ENCODE assay signal across 10 cellular contexts in the genomic region with DNA sequence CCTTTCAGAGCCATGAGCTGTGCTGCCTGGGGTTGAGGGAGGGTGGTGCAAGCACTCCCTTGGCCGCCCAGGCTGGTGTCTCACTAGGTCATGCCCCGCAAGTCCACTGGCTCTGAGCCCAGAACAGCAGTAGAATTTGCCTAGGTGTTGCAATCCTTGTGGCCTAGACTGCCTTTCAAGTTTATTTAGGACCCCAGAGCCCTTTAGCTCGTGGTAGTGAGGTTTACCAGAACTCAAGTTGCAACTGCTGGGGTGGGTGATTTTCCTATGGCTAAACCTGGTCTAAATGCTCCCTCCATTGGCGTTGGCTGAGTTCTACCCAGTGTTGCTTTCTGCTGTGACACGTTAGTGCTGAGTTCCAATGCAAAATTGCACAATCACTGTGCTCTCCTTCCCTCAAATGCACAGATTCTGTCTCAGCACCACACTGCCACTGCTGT.
A peak's percentile ranks its signal among the peaks of the same experiment; 100 is the strongest.
DNase-seq lines count a peak whose midpoint lies in the region; ATAC-seq, FAIRE-seq and TF ChIP-seq lines count a peak whose summit lies in the region.
"Had no signal": no experiment of that assay in that cellular context is flagged by ENCODE, and none has a peak within 500 bp of the region (broad histone marks: within the 10 kb centered on the region; RNA-seq: fewer than 3 reads in every experiment).

No MANE protein-coding gene starts in this region.

- no peak overlapping the region for H2BK20ac ChIP-seq in IMR-90 (ENCODE audit: low read depth, low read length)

- H3K4me1 Mint-ChIP-seq in astrocyte (ENCODE audit: low read depth, unreplicated experiment) = peaks cover 4% of the 10 kb centered on the region
- no peaks in the 10 kb centered on the region for H3K4me1 Mint-ChIP-seq in activated T-cell treated with anti-CD3 and anti-CD28 coated beads, Interleukin-2, amount 50 U/mL, for 24 hours (ENCODE audit: low read depth)
- H3K4me1 Mint-ChIP-seq: brain had no signal

- no peak overlapping the region for H3K56ac ChIP-seq in IMR-90 (ENCODE audit: extremely low read depth, insufficient read depth, low read length)

- H3K9me1 ChIP-seq in IMR-90 (ENCODE audit: insufficient read depth, low read length) = peaks cover 3% of the 10 kb centered on the region; the same call in 1 of the 2 replicates

- DNase-seq in IMR-90 (peak; percentile 80), astrocyte (ENCODE audit: low read depth) (peak; percentile 63), kidney glomerular epithelial cell (lab: John Stamatoyannopoulos, UW) (peak; percentile 54), tibial artery (peak; percentile 53 to 71)
- no peak for DNase-seq in activated T-cell treated with anti-CD3 and anti-CD28 coated beads, Interleukin-2, amount 50 U/mL, for 24 hours
- DNase-seq: occipital lobe, SHP77 had no signal

- no peak for TF ChIP-seq POLR2A in IMR-90 (IDR thresholded peaks at IDR 0.05; ENCODE audit: low read depth, low read length)

- H3K4me3 Mint-ChIP-seq in astrocyte (ENCODE audit: unreplicated experiment) = no peak overlapping the region
- no peak overlapping the region for H3K4me3 Mint-ChIP-seq in activated T-cell treated with anti-CD3 and anti-CD28 coated beads, Interleukin-2, amount 50 U/mL, for 24 hours
- H3K4me3 Mint-ChIP-seq: brain had no signal

- no peak overlapping the region for H2BK5ac ChIP-seq in IMR-90 (ENCODE audit: low read depth, low read length, poor library complexity, severe bottlenecking)

- H4K91ac ChIP-seq in IMR-90 (ENCODE audit: insufficient read depth, low read depth, low read length) = no peak overlapping the region

- H2BK15ac ChIP-seq in IMR-90 (ENCODE audit: low read depth, low read length) = no peak overlapping the region

- BruUV-seq in IMR-90 (replicated peaks; lab: Mats Ljungman, UMichigan) = no TSS peak

- H4K8ac ChIP-seq in IMR-90 (ENCODE audit: low read depth in 2 of 2, low read length in 2 of 2) = no peak overlapping the region

- H3K4ac ChIP-seq in IMR-90 (ENCODE audit: low read depth, low read length) = no peak overlapping the region

- H4K20me1 ChIP-seq in IMR-90 (ENCODE audit: insufficient read depth, low read length) (no peaks in the 10 kb centered on the region), astrocyte (ENCODE audit: insufficient read depth, low read length) (no peaks in the 10 kb centered on the region)

- CTCF ChIA-PET in IMR-90 (lab: Yijun Ruan, JAX) = no interaction called here

- TF ChIP-seq CTCF in IMR-90 (conservative IDR thresholded peaks at IDR 0.05; ENCODE audit: low read depth, low read length) (no peak), astrocyte (IDR thresholded peaks at IDR 0.05; ENCODE audit: insufficient read depth, low read depth, low read length) (no peak), tibial artery (IDR thresholded peaks at IDR 0.05) (no peak)

- H3K79me2 ChIP-seq in astrocyte (ENCODE audit: insufficient read depth, low read length) = no peaks in the 10 kb centered on the region

- H4K5ac ChIP-seq in IMR-90 (ENCODE audit: low read depth, low read length) = no peak overlapping the region

- 40% methylated on average over 1 of the region's 5 CpGs; no CpG with 5 or more reads in 1 of the 2 experiments for WGBS in IMR-90 (ENCODE audit: extremely low coverage in 2 of 2, insufficient read length in 1 of 2), 2 experiments

- H3K27ac Mint-ChIP-seq in astrocyte (ENCODE audit: unreplicated experiment) = no peak overlapping the region
- no peak overlapping the region for H3K27ac Mint-ChIP-seq in activated T-cell treated with anti-CD3 and anti-CD28 coated beads, Interleukin-2, amount 50 U/mL, for 24 hours
- H3K27ac Mint-ChIP-seq: brain had no signal

- TF ChIP-seq RAD21 in IMR-90 (IDR thresholded peaks at IDR 0.05; ENCODE audit: low read length) = 0 out of 2 replicates have a peak, but pooled peaks have one; percentile 11

- no peak overlapping the region for H3K9ac ChIP-seq in IMR-90 (ENCODE audit: low read depth, low read length)
- no peak overlapping the region for H3K9ac ChIP-seq in astrocyte (ENCODE audit: low read length)

- H3K18ac ChIP-seq in IMR-90 (ENCODE audit: low read depth, low read length) = no peak overlapping the region

- no peak overlapping the region for H3K4me3 ChIP-seq in IMR-90 (ENCODE audit: insufficient read depth, low read depth, low read length)
- no peak overlapping the region for H3K4me3 ChIP-seq in astrocyte (ENCODE audit: insufficient read depth, low read depth, low read length)
- no peak overlapping the region for H3K4me3 ChIP-seq in tibial artery

- ATAC-seq in IMR-90 (ENCODE audit: low read depth) (peak; percentile 97), GM21447 (IDR thresholded peaks at IDR 0.05; ENCODE audit: unreplicated experiment) (no peak), HG03139 (IDR thresholded peaks at IDR 0.05; ENCODE audit: unreplicated experiment) (no peak)

- POLR2A ChIA-PET in IMR-90 (lab: Charles Lee; ENCODE audit: unreplicated experiment) = no interaction called here

- H3K27ac ChIP-seq in IMR-90 (ENCODE audit: insufficient read depth, low read length) = no peak overlapping the region
- H3K27ac ChIP-seq in astrocyte (ENCODE audit: low read depth, low read length) = no peak overlapping the region
- no peak overlapping the region for H3K27ac ChIP-seq in tibial artery

- no peak overlapping the region for H2AK9ac ChIP-seq in IMR-90 (replicated peaks; ENCODE audit: low read depth, low read length, poor library complexity)

- intact Hi-C loops in IMR-90 (cut with micrococcal nuclease) = no loop called here
- intact Hi-C loops in tibial artery (cut with DNase I; ENCODE audit: low total_unique reads) = no loop called here

- no peak overlapping the region for H3K4me2 ChIP-seq in IMR-90 (ENCODE audit: low read depth, low read length)
- H3K4me2 ChIP-seq in astrocyte (ENCODE audit: low read length) = no peak overlapping the region

- H3K9me3 Mint-ChIP-seq in astrocyte (ENCODE audit: unreplicated experiment) = no peaks in the 10 kb centered on the region
- H3K9me3 Mint-ChIP-seq in activated T-cell treated with anti-CD3 and anti-CD28 coated beads, Interleukin-2, amount 50 U/mL, for 24 hours = no peaks in the 10 kb centered on the region

- no peaks in the 10 kb centered on the region for H3K9me3 ChIP-seq in IMR-90 (ENCODE audit: control insufficient read depth, insufficient read depth, low read length)
- no peaks in the 10 kb centered on the region for H3K9me3 ChIP-seq in astrocyte (ENCODE audit: insufficient read depth, low read depth, low read length)
- H3K9me3 ChIP-seq in tibial artery = no peaks in the 10 kb centered on the region

- no peak overlapping the region for H2AK5ac ChIP-seq in IMR-90 (ENCODE audit: low read depth, low read length)

- H3K27me3 ChIP-seq in IMR-90 (ENCODE audit: control insufficient read depth, insufficient read depth, low read length) (no peaks in the 10 kb centered on the region), astrocyte (ENCODE audit: insufficient read depth, low read length) (no peaks in the 10 kb centered on the region), tibial artery (no peaks in the 10 kb centered on the region)

- H3K27me3 Mint-ChIP-seq in astrocyte (ENCODE audit: low read depth, unreplicated experiment) = no peaks in the 10 kb centered on the region
- H3K27me3 Mint-ChIP-seq in activated T-cell treated with anti-CD3 and anti-CD28 coated beads, Interleukin-2, amount 50 U/mL, for 24 hours = no peaks in the 10 kb centered on the region

- in situ Hi-C loops in IMR-90 (cut with MboI; ENCODE audit: low sequenced_read_pairs) = no loop called here

- H3K14ac ChIP-seq in IMR-90 (replicated peaks; ENCODE audit: low read depth, low read length) = no peak overlapping the region

- H3K4me1 ChIP-seq in IMR-90 (ENCODE audit: control insufficient read depth, insufficient read depth, low read length) (peaks cover 1% of the 10 kb centered on the region; the same call in 1 of the 2 replicates), astrocyte (ENCODE audit: insufficient read depth, low read length) (no peaks in the 10 kb centered on the region), tibial artery (no peaks in the 10 kb centered on the region)

- no peak overlapping the region for H3K23ac ChIP-seq in IMR-90 (ENCODE audit: low read depth, low read length)

- FAIRE-seq in astrocyte (lab: Jason Lieb, UNC) = no peak

- no peaks in the 10 kb centered on the region for H3K79me1 ChIP-seq in IMR-90 (ENCODE audit: low read depth in 1 of 2, low read length in 2 of 2)

- dilution Hi-C loops in IMR-90 (cut with HindIII; ENCODE audit: low sequenced_read_pairs, unreplicated experiment) = no loop called here

- no peaks in the 10 kb centered on the region for H3K36me3 Mint-ChIP-seq in astrocyte (ENCODE audit: low read depth, unreplicated experiment)
- H3K36me3 Mint-ChIP-seq in activated T-cell treated with anti-CD3 and anti-CD28 coated beads, Interleukin-2, amount 50 U/mL, for 24 hours (ENCODE audit: low read depth) = no peaks in the 10 kb centered on the region
- H3K36me3 Mint-ChIP-seq: brain had no signal

- no peak overlapping the region for H2BK120ac ChIP-seq in IMR-90 (ENCODE audit: low read depth, low read length)

- H2AFZ ChIP-seq in IMR-90 (replicated peaks; ENCODE audit: low read length, poor library complexity) = peak overlapping the region; percentile 28
- no peak overlapping the region for H2AFZ ChIP-seq in astrocyte (ENCODE audit: low read depth, low read length)

- no peaks in the 10 kb centered on the region for H3K36me3 ChIP-seq in IMR-90 (ENCODE audit: control insufficient read depth, insufficient read depth, low read length)
- no peaks in the 10 kb centered on the region for H3K36me3 ChIP-seq in astrocyte (ENCODE audit: insufficient read depth, low read length)
- H3K36me3 ChIP-seq in tibial artery = no peaks in the 10 kb centered on the region

TF ChIP-seq in IMR-90, 13 proteins besides CTCF, POLR2A, EP300 and RAD21:
- TF ChIP-seq BHLHE40 (IDR thresholded peaks at IDR 0.05; ENCODE audit: low read depth, low read length) (no peak), CEBPB (IDR thresholded peaks at IDR 0.05; ENCODE audit: low read depth, low read length) (peak; percentile 90)
TF ChIP-seq in IMR-90: peak in this region for 1.
